Comparison of ENCODE assay signal across 1 cellular context in the genomic region with DNA sequence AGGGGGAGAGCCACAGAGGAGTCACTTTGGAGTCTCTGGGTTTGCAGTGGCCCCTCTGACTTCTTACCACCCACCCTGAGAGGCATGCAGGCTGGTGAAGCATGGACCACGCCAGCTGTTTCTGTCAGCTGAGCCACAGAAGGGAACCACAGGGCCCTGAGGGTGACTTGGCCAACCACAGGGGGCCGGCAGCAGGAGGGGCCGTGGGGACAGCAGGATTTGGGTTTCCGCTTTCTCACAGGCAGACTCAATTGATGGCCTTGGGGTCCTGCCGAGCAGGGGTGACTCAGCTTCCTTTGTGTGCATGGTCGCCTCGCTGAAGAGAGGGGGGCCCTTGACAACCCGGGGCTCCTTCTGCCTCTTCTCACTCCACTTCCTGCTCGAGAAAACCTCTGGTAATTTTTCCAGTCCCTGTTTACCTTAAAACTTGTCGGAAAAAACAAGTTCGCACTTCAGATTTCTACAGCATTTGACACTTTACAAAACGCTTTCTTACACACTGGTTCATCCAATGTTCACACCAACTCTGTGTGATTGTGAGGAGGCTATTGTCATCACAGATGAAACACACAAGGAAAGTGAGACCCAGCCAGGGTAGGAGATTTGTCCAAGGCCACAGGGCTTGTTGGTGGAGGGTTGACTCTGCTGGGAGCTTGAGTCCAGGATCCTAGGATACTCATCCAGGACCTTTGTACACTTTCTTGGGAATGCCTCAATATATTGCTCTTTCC.
TF ChIP-seq lines count a peak whose summit lies in the region.

No MANE protein-coding gene starts in this region.

TF ChIP-seq in GM23338, 12 proteins besides CTCF, POLR2A, EP300 and RAD21 (continued from another document):
- TF ChIP-seq, protein P1, sequence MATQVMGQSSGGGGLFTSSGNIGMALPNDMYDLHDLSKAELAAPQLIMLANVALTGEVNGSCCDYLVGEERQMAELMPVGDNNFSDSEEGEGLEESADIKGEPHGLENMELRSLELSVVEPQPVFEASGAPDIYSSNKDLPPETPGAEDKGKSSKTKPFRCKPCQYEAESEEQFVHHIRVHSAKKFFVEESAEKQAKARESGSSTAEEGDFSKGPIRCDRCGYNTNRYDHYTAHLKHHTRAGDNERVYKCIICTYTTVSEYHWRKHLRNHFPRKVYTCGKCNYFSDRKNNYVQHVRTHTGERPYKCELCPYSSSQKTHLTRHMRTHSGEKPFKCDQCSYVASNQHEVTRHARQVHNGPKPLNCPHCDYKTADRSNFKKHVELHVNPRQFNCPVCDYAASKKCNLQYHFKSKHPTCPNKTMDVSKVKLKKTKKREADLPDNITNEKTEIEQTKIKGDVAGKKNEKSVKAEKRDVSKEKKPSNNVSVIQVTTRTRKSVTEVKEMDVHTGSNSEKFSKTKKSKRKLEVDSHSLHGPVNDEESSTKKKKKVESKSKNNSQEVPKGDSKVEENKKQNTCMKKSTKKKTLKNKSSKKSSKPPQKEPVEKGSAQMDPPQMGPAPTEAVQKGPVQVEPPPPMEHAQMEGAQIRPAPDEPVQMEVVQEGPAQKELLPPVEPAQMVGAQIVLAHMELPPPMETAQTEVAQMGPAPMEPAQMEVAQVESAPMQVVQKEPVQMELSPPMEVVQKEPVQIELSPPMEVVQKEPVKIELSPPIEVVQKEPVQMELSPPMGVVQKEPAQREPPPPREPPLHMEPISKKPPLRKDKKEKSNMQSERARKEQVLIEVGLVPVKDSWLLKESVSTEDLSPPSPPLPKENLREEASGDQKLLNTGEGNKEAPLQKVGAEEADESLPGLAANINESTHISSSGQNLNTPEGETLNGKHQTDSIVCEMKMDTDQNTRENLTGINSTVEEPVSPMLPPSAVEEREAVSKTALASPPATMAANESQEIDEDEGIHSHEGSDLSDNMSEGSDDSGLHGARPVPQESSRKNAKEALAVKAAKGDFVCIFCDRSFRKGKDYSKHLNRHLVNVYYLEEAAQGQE (IDR thresholded peaks at IDR 0.05; ENCODE audit: unreplicated experiment) = no peak
- TF ChIP-seq NANOG (IDR thresholded peaks at IDR 0.05; ENCODE audit: borderline replicate concordance) = no peak
- TF ChIP-seq, protein P2, sequence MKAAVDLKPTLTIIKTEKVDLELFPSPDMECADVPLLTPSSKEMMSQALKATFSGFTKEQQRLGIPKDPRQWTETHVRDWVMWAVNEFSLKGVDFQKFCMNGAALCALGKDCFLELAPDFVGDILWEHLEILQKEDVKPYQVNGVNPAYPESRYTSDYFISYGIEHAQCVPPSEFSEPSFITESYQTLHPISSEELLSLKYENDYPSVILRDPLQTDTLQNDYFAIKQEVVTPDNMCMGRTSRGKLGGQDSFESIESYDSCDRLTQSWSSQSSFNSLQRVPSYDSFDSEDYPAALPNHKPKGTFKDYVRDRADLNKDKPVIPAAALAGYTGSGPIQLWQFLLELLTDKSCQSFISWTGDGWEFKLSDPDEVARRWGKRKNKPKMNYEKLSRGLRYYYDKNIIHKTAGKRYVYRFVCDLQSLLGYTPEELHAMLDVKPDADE (IDR thresholded peaks at IDR 0.05) = no peak
- TF ChIP-seq JUNB (IDR thresholded peaks at IDR 0.05; ENCODE audit: unreplicated experiment) = no peak
- TF ChIP-seq CREB1 (CRISPR knock-in tag; IDR thresholded peaks at IDR 0.05; ENCODE audit: low read depth) = no peak
- TF ChIP-seq ZNF114 (CRISPR knock-in tag; IDR thresholded peaks at IDR 0.05) = no peak
- no peak for TF ChIP-seq EZH2phosphoT487 (IDR thresholded peaks at IDR 0.05; ENCODE audit: unreplicated experiment)
- TF ChIP-seq POLR2AphosphoS5 (IDR thresholded peaks at IDR 0.05; ENCODE audit: low read depth) = no peak
- no peak for TF ChIP-seq EZH2 (IDR thresholded peaks at IDR 0.05; ENCODE audit: low read depth, unreplicated experiment)
- TF ChIP-seq STAT1 (IDR thresholded peaks at IDR 0.05; ENCODE audit: unreplicated experiment) = no peak
